ENCODE assay signal across 8 cellular contexts in genomic region chr11:926341-926916, GRCh38. TPM values are rescaled to one million over a fixed set of nuclear protein-coding genes. Genes with fewer than 3 reads are reported as not detected.
DNase-seq lines count a peak whose midpoint lies in the region; ATAC-seq and TF ChIP-seq lines count a peak whose summit lies in the region.

No MANE protein-coding gene starts in this region.

- DNase-seq in NCI-H1092 treated with DMSO at 0.1 percent for 48 hours (lab: John Stamatoyannopoulos, UW), result peak; percentile 7
- no peak for DNase-seq in NCI-H1092 (lab: John Stamatoyannopoulos, UW)
- DNase-seq in colonic mucosa, result peak; percentile 53
- DNase-seq in suprapubic skin (ENCODE audit: low spot score in 2 of 2), result no peak
- DNase-seq in NK-92 treated with Interleukin-12 subunit alpha and Interleukin-12 subunit beta, amount 100 ng/mL, for 24 hours (lab: John Stamatoyannopoulos, UW), result no peak

- ATAC-seq in HG02973 (IDR thresholded peaks at IDR 0.05; ENCODE audit: unreplicated experiment), result no peak

- TF ChIP-seq EP300 in suprapubic skin (IDR thresholded peaks at IDR 0.05), result no peak

- no peak for TF ChIP-seq POLR2A in suprapubic skin (IDR thresholded peaks at IDR 0.05)

- WGBS in liver, result 4% methylated on average over 26 of the region's 26 CpGs
- 0% methylated on average over 25 of the region's 26 CpGs for WGBS in suprapubic skin

- H3K9ac ChIP-seq in OCI-LY3 (ENCODE audit: low read length), result peak overlapping the region; percentile 80
- H3K9ac ChIP-seq in colonic mucosa (ENCODE audit: low read depth in 2 of 2, low read length in 2 of 2), result peak overlapping the region; percentile 86 to 93
- peak overlapping the region; percentile 21 to 92 for H3K9ac ChIP-seq in liver (ENCODE audit: low read depth in 1 of 2, low read length in 2 of 2)

- H3K4me3 ChIP-seq in OCI-LY3 (ENCODE audit: low read length) (peak overlapping the region; percentile 89), colonic mucosa (peak overlapping the region; percentile 55), liver (ENCODE audit: low read depth in 1 of 3, low read length in 3 of 3) (peak overlapping the region; percentile 6 to 98 (median 62)), suprapubic skin (peak overlapping the region; percentile 76)

- H4K20me1 ChIP-seq in OCI-LY3 (ENCODE audit: insufficient read depth, low read length), result 0 out of 2 replicates have a peak, but pooled peaks cover 8% of the 10 kb centered on the region

- H3K4me1 ChIP-seq in OCI-LY3 (ENCODE audit: low read length), result peaks cover 5% of the 10 kb centered on the region
- H3K4me1 ChIP-seq in colonic mucosa, result peaks cover 19% of the 10 kb centered on the region
- peaks cover 5 to 41% (median 39%) of the 10 kb centered on the region in 4 donors for H3K4me1 ChIP-seq in liver (ENCODE audit: control insufficient read depth in 4 of 4, insufficient read depth in 4 of 4, low read length in 3 of 4)
- peaks cover 47% of the 10 kb centered on the region for H3K4me1 ChIP-seq in suprapubic skin

- TF ChIP-seq CTCF in OCI-LY3 (IDR thresholded peaks at IDR 0.05; ENCODE audit: low read depth, low read length) (no peak), colonic mucosa (IDR thresholded peaks at IDR 0.05) (no peak), liver (IDR thresholded peaks at IDR 0.05; ENCODE audit: low read depth, low read length, missing input control) (no peak), suprapubic skin (IDR thresholded peaks at IDR 0.05) (no peak)

- no peak overlapping the region for H2AFZ ChIP-seq in OCI-LY3 (ENCODE audit: low read depth, low read length)

- peaks cover 5% of the 10 kb centered on the region for H3K36me3 ChIP-seq in OCI-LY3 (replicated peaks; ENCODE audit: low read depth, low read length)
- H3K36me3 ChIP-seq in colonic mucosa, result no peaks in the 10 kb centered on the region
- H3K36me3 ChIP-seq in liver (ENCODE audit: control insufficient read depth in 4 of 4, insufficient read depth in 3 of 4, low read depth in 1 of 4, low read length in 3 of 4), result no peaks in the 10 kb centered on the region
- H3K36me3 ChIP-seq in suprapubic skin, result no peaks in the 10 kb centered on the region

- intact Hi-C loops in colonic mucosa (cut with DNase I), result no loop called here

- H3K9me3 ChIP-seq in OCI-LY3 (ENCODE audit: insufficient read depth, low read length) (no peaks in the 10 kb centered on the region), colonic mucosa (no peaks in the 10 kb centered on the region), liver (ENCODE audit: control insufficient read depth in 4 of 4, low read length in 3 of 4) (no peaks in the 10 kb centered on the region), suprapubic skin (no peaks in the 10 kb centered on the region)

- no peaks in the 10 kb centered on the region for H3K27me3 ChIP-seq in OCI-LY3 (ENCODE audit: low read depth, low read length)
- H3K27me3 ChIP-seq in colonic mucosa, result no peaks in the 10 kb centered on the region
- no peaks in the 10 kb centered on the region for H3K27me3 ChIP-seq in liver (ENCODE audit: control insufficient read depth in 4 of 4, insufficient read depth in 4 of 4, low read length in 3 of 4)
- no peaks in the 10 kb centered on the region for H3K27me3 ChIP-seq in suprapubic skin

- TF ChIP-seq RAD21 in liver (IDR thresholded peaks at IDR 0.05), result peak in 1 of 2 donors; percentile 32

- H3K27ac ChIP-seq in OCI-LY3 (ENCODE audit: low read length), result no peak overlapping the region
- H3K27ac ChIP-seq in colonic mucosa, result peak overlapping the region; percentile 83
- H3K27ac ChIP-seq in liver (ENCODE audit: low read depth in 1 of 2, low read length in 2 of 2), result peak overlapping the region; percentile 64 to 88
- H3K27ac ChIP-seq in suprapubic skin, result peak overlapping the region; percentile 94

- H3K79me2 ChIP-seq in OCI-LY3 (ENCODE audit: low read length), result peaks cover 45% of the 10 kb centered on the region

- H3K4me2 ChIP-seq in OCI-LY3 (ENCODE audit: low read length), result peak overlapping the region; percentile 79

TF ChIP-seq in liver, 16 proteins besides CTCF, POLR2A, EP300 and RAD21:
- TF ChIP-seq JUND (IDR thresholded peaks at IDR 0.05) (peak; percentile 30 to 50), ATF3 (IDR thresholded peaks at IDR 0.05) (peak; percentile 62), HNF4G (IDR thresholded peaks at IDR 0.05) (no peak), NR2F2 (IDR thresholded peaks at IDR 0.05) (peak; percentile 41)
TF ChIP-seq in liver: peak in this region for 3.

RNA-seq across cellular contexts. Expression of gene AP2A2, which starts 0.8 kb away (rescaled TPM):
- 10 to 100 TPM; 69.4 to 72.5 TPM for total RNA-seq in colonic mucosa
- 10 to 100 TPM; 20.5 to 39.7 TPM for total RNA-seq in liver
- polyA plus RNA-seq in liver, result 10 to 100 TPM; 22.0 to 25.5 TPM
- 100 to 1,000 TPM in 2 of 4 donors, 10 to 100 TPM in 2; 45.4 to 107 (median 76.8) TPM for total RNA-seq in suprapubic skin

RNA-seq across cellular contexts. Expression of gene CHID1, which starts 15.8 kb away (rescaled TPM):
- total RNA-seq in colonic mucosa, result 100 to 1,000 TPM in 1 of 2 donors, 10 to 100 TPM in 1; 46.4 to 113 TPM
- total RNA-seq in liver, result 10 to 100 TPM; 39.5 to 67.1 TPM
- 10 to 100 TPM; 51.1 to 68.8 TPM for polyA plus RNA-seq in liver
- total RNA-seq in suprapubic skin, result 100 to 1,000 TPM in 1 of 4 donors, 10 to 100 TPM in 3; 46.5 to 111 (median 66.2) TPM

Comparison
In these comparisons a context has a peak if more than half of its experiments do, and no peak if none do; other contexts are left out.
1. DNase-seq: peak in NCI-H1092 treated with DMSO at 0.1 percent for 48 hours (single experiment) and colonic mucosa (single experiment); none in NCI-H1092 (single experiment), suprapubic skin (0 of 2) and NK-92 treated with Interleukin-12 subunit alpha and Interleukin-12 subunit beta, amount 100 ng/mL, for 24 hours (single experiment).
2. Peak in every context shown above with its lines, with median percentiles within 50 percentile points of each other: H3K4me3 ChIP-seq and H3K9ac ChIP-seq.